ENCODE assay signal across 8 cellular contexts in the genomic region with DNA sequence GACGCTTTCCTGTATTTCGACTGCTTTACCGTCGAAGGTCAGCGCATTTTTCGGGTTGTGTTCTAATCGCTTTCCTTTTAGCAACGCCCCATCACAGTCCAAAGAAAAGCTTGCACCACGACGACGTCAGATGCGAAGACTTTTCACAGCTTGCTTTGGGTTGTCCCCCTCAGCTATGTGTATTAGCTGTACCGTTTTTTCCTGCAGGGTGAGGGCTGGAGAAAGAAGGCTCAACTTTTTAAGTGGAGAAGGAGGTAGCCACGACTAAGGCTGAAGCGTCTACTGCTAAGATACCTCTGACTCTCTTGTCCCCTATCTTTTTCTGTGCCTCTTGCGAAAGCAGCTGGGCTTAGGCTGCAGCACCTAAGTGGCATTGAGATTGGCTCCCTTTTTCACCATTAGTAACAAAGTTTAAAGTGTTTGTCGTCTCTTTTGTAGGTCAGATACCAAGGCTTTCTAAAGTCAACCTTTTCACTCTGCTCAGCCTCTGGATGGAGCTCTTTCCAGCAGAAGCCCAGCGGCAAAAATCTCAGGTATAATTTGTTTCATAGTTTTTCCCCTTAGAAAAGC. TPM values are rescaled to one million over a fixed set of nuclear protein-coding genes. Genes with fewer than 3 reads are reported as not detected.
DNase-seq lines count a peak whose midpoint lies in the region; ATAC-seq and TF ChIP-seq lines count a peak whose summit lies in the region.

No MANE protein-coding gene starts in this region.

- no peaks in the 10 kb centered on the region for H3K27me3 ChIP-seq in dorsolateral prefrontal cortex
- peaks cover 2 to 10% of the 10 kb centered on the region in 2 experiments for H3K27me3 ChIP-seq in mesenchymal stem cell (ENCODE audit: control insufficient read depth in 1 of 2, insufficient read depth in 1 of 2, low read length in 2 of 2)
- H3K27me3 ChIP-seq in upper lobe of right lung = no peaks in the 10 kb centered on the region

- DNase-seq in HCEC 1CT (peak; percentile 10), RPMI7951 (ENCODE audit: low read depth) (peak; percentile 16), dorsolateral prefrontal cortex (peak in 2 of 10 donors; percentile 14 to 25), mesenchymal stem cell (no peak), upper lobe of right lung (no peak), NCI-H748 (lab: John Stamatoyannopoulos, UW; ENCODE audit: unreplicated experiment) (no peak), amniotic stem cell (lab: John Stamatoyannopoulos, UW) (no peak)

- peak overlapping the region in 55 of 59 donors; percentile 26 to 96 (median 84) for H3K27ac ChIP-seq in dorsolateral prefrontal cortex
- no peak overlapping the region for H3K27ac ChIP-seq in mesenchymal stem cell (ENCODE audit: low read length, poor library complexity, severe bottlenecking)
- H3K27ac ChIP-seq in upper lobe of right lung = peak overlapping the region; percentile 94

- H3K4me2 ChIP-seq in mesenchymal stem cell (ENCODE audit: low read length, poor library complexity, severe bottlenecking) = peak overlapping the region; percentile 82

- no peak overlapping the region for H2BK120ac ChIP-seq in mesenchymal stem cell (ENCODE audit: low read depth, low read length)

- intact Hi-C loops in dorsolateral prefrontal cortex (cut with DNase I) = loop anchor here in 1 of 2 donors (5.0 kb wide), 1 partner anchor 194 kb away; a partner anchor contains a TSS
- intact Hi-C loops in upper lobe of right lung (cut with DNase I) = no loop called here

- H3K4me1 ChIP-seq in mesenchymal stem cell (ENCODE audit: control insufficient read depth, insufficient read depth, low read depth, low read length) (no peaks in the 10 kb centered on the region), upper lobe of right lung (peaks cover 18% of the 10 kb centered on the region)

- no peak overlapping the region for H2BK15ac ChIP-seq in mesenchymal stem cell (ENCODE audit: low read depth, poor library complexity, severe bottlenecking)

- peak; percentile 39 for ATAC-seq in upper lobe of right lung

- H4K8ac ChIP-seq in mesenchymal stem cell (ENCODE audit: low read length) = no peak overlapping the region

- H3K14ac ChIP-seq in mesenchymal stem cell (ENCODE audit: low read length in 2 of 2) = no peak overlapping the region

- WGBS in mesenchymal stem cell = 7% methylated on average over 18 of the region's 18 CpGs

- peak overlapping the region; percentile 95 for H2AFZ ChIP-seq in mesenchymal stem cell (ENCODE audit: low read depth, low read length)

- no peak overlapping the region for H4K91ac ChIP-seq in mesenchymal stem cell (ENCODE audit: low read length)

- H3K9me3 ChIP-seq in mesenchymal stem cell (ENCODE audit: control insufficient read depth, low read length) = no peaks in the 10 kb centered on the region
- no peaks in the 10 kb centered on the region for H3K9me3 ChIP-seq in upper lobe of right lung

- peaks cover 0 to 16% of the 10 kb centered on the region in 2 experiments for H3K36me3 ChIP-seq in mesenchymal stem cell (ENCODE audit: control insufficient read depth in 1 of 2, insufficient read depth in 2 of 2, low read depth in 1 of 2, low read length in 2 of 2)
- no peaks in the 10 kb centered on the region for H3K36me3 ChIP-seq in upper lobe of right lung

- H3K9ac ChIP-seq in mesenchymal stem cell (ENCODE audit: low read length) = peak overlapping the region; percentile 98

- H2BK12ac ChIP-seq in mesenchymal stem cell (ENCODE audit: low read length in 2 of 2) = no peak overlapping the region

- peak in 3 of 56 donors; percentile 10 to 22 (median 16) for TF ChIP-seq CTCF in dorsolateral prefrontal cortex (IDR thresholded peaks at IDR 0.05 in 54 of 56, conservative IDR thresholded peaks at IDR 0.05 in 2 of 56; ENCODE audit: low read depth in 1 of 56, partially characterized antibody in 56 of 56)
- TF ChIP-seq CTCF in upper lobe of right lung (IDR thresholded peaks at IDR 0.05) = no peak

- peaks cover 12% of the 10 kb centered on the region for H3K79me1 ChIP-seq in mesenchymal stem cell (replicated peaks; ENCODE audit: low read length, poor library complexity, severe bottlenecking)

- no peak overlapping the region for H3K18ac ChIP-seq in mesenchymal stem cell (ENCODE audit: low read depth in 1 of 2, low read length in 2 of 2)

- H2BK5ac ChIP-seq in mesenchymal stem cell (ENCODE audit: low read depth, low read length, poor library complexity, severe bottlenecking) = no peak overlapping the region

- peak overlapping the region; percentile 75 for H3K4me3 ChIP-seq in GM08714 (ENCODE audit: low read length)
- peak overlapping the region; percentile 65 to 99 (median 91) for H3K4me3 ChIP-seq in dorsolateral prefrontal cortex
- H3K4me3 ChIP-seq in mesenchymal stem cell (ENCODE audit: insufficient read depth in 1 of 2, low read depth in 1 of 2, low read length in 2 of 2) = peak overlapping the region; percentile 81 to 99
- H3K4me3 ChIP-seq in upper lobe of right lung = peak overlapping the region; percentile 86

- H3K23ac ChIP-seq in mesenchymal stem cell (ENCODE audit: low read length in 2 of 2) = peak overlapping the region in 1 of 2 experiments; percentile 34

- H3K4ac ChIP-seq in mesenchymal stem cell (ENCODE audit: low read depth in 1 of 2, low read length in 2 of 2) = no peak overlapping the region

- H2AK5ac ChIP-seq in mesenchymal stem cell (ENCODE audit: low read length, severe bottlenecking) = no peak overlapping the region

RNA-seq across cellular contexts. Expression of a gene that starts 0.8 kb away (rescaled TPM):
- total RNA-seq in RPMI7951 (2014; rRNA removed; shearing (Covaris generic)) = 3.8 and 4.3 TPM in 2 replicates
- total RNA-seq in dorsolateral prefrontal cortex (10 to 100 TPM; 10.8 to 28.5 (median 17.3) TPM), upper lobe of right lung (13.8 TPM)
- 10.1 TPM for polyA plus RNA-seq in mesenchymal stem cell (2013, experiment 1 of 2)
- polyA plus RNA-seq in mesenchymal stem cell (2013, experiment 2 of 2) = 10.0 TPM

RNA-seq across cellular contexts. Expression of a gene that starts 28.4 kb away (rescaled TPM):
- not detected in 2 replicates for total RNA-seq in RPMI7951 (2014; rRNA removed; shearing (Covaris generic))
- total RNA-seq in dorsolateral prefrontal cortex = not detected
- not detected for polyA plus RNA-seq in mesenchymal stem cell (2013, experiment 1 of 2)
- not detected for polyA plus RNA-seq in mesenchymal stem cell (2013, experiment 2 of 2)
- total RNA-seq in upper lobe of right lung = not detected

Comparison
In these comparisons a context has a peak if more than half of its experiments do, and no peak if none do; other contexts are left out.
1. DNase-seq: peak in HCEC 1CT (single experiment) and RPMI7951 (single experiment); none in mesenchymal stem cell (single experiment), upper lobe of right lung (single experiment), NCI-H748 (single experiment) and amniotic stem cell (single experiment).
2. Peak in every context shown above with its lines, with median percentiles within 50 percentile points of each other: H3K4me3 ChIP-seq.